In genomic region chr6:137811121-137811911, GRCh38 we compare ENCODE assay signal across 8 cellular contexts. TPM values are rescaled to one million over a fixed set of nuclear protein-coding genes. Genes with fewer than 3 reads are reported as not detected.
DNase-seq lines count a peak whose midpoint lies in the region; ATAC-seq, FAIRE-seq and TF ChIP-seq lines count a peak whose summit lies in the region.

No MANE protein-coding gene starts in this region.

- TF ChIP-seq POLR2A in endothelial cell of umbilical vein (IDR thresholded peaks at IDR 0.05; ENCODE audit: low read depth, low read length): no peak

- POLR2A ChIA-PET in endothelial cell of umbilical vein (lab: Charles Lee): no interaction called here

- H3K79me2 ChIP-seq in endothelial cell of umbilical vein (ENCODE audit: control insufficient read depth, insufficient read depth, low read length): no peaks in the 10 kb centered on the region

- no peaks in the 10 kb centered on the region for H3K36me3 Mint-ChIP-seq in neural crest cell (ENCODE audit: low read depth)

- ATAC-seq in GM18511 (IDR thresholded peaks at IDR 0.05; ENCODE audit: unreplicated experiment) (peak; percentile 94), HG02642 (IDR thresholded peaks at IDR 0.05; ENCODE audit: poor library complexity, unreplicated experiment) (peak; percentile 94)

- no peaks in the 10 kb centered on the region for H3K36me3 ChIP-seq in endothelial cell of umbilical vein (ENCODE audit: control insufficient read depth in 2 of 2, extremely low read depth in 1 of 2, insufficient read depth in 2 of 2, low read length in 2 of 2)
- no peaks in the 10 kb centered on the region for H3K36me3 ChIP-seq in subcutaneous abdominal adipose tissue (ENCODE audit: control insufficient read depth in 5 of 5, insufficient read depth in 5 of 5, low read length in 5 of 5)

- peak overlapping the region; percentile 0 for H3K27ac ChIP-seq in endothelial cell of umbilical vein (ENCODE audit: insufficient read depth, low read depth, low read length)
- no peak overlapping the region for H3K27ac ChIP-seq in subcutaneous abdominal adipose tissue (ENCODE audit: low read depth, low read length)

- H3K4me3 ChIP-seq in endothelial cell of umbilical vein (replicated peaks in 1 of 3; ENCODE audit: insufficient read depth in 1 of 3, low read depth in 1 of 3, low read length in 3 of 3) (no peak overlapping the region), subcutaneous abdominal adipose tissue (ENCODE audit: low read depth in 1 of 5, low read length in 5 of 5) (peak overlapping the region in 3 of 5 donors; percentile 4 to 32 (median 9))

- dilution Hi-C loops in endothelial cell of umbilical vein (cut with MboI; ENCODE audit: extremely low pct_ligation_motif_present, low sequenced_read_pairs): no loop called here

- no peaks in the 10 kb centered on the region for H3K9me3 ChIP-seq in endothelial cell of umbilical vein (replicated peaks; ENCODE audit: control insufficient read depth, insufficient read depth, low read length)
- H3K9me3 ChIP-seq in subcutaneous abdominal adipose tissue (ENCODE audit: control insufficient read depth in 5 of 5, low read length in 5 of 5): no peaks in the 10 kb centered on the region

- H3K27ac Mint-ChIP-seq in neural crest cell (ENCODE audit: unreplicated experiment): peak overlapping the region; percentile 47

- H3K27me3 ChIP-seq in endothelial cell of umbilical vein (ENCODE audit: control insufficient read depth in 2 of 2, insufficient read depth in 2 of 2, low read length in 2 of 2) (no peaks in the 10 kb centered on the region), subcutaneous abdominal adipose tissue (ENCODE audit: control insufficient read depth in 5 of 5, insufficient read depth in 4 of 5, low read length in 5 of 5) (no peaks in the 10 kb centered on the region)

- H3K9me3 Mint-ChIP-seq in neural crest cell: no peaks in the 10 kb centered on the region

- intact Hi-C loops in endothelial cell of umbilical vein (cut with micrococcal nuclease): no loop called here

- H2AFZ ChIP-seq in endothelial cell of umbilical vein (ENCODE audit: low read depth, low read length): no peak overlapping the region

- FAIRE-seq in endothelial cell of umbilical vein (lab: Jason Lieb, UNC): peak; percentile 83

- peaks cover 4% of the 10 kb centered on the region for H3K4me1 Mint-ChIP-seq in neural crest cell

- no TSS peak for BruUV-seq in endothelial cell of umbilical vein (replicated peaks; lab: Mats Ljungman, UMichigan)

- H3K27me3 Mint-ChIP-seq in neural crest cell (ENCODE audit: low read depth): peaks cover 4% of the 10 kb centered on the region

- no peak overlapping the region for H3K4me3 Mint-ChIP-seq in neural crest cell

- no peak for TF ChIP-seq CTCF in endothelial cell of umbilical vein (IDR thresholded peaks at IDR 0.05; ENCODE audit: extremely low read depth in 1 of 2, insufficient read depth in 1 of 2, low read depth in 1 of 2, low read length in 2 of 2)
- no peak for TF ChIP-seq CTCF in neural crest cell (conservative IDR thresholded peaks at IDR 0.05)

- H3K9me1 ChIP-seq in endothelial cell of umbilical vein (replicated peaks; ENCODE audit: control insufficient read depth, extremely low read depth, insufficient read depth, low read length): no peaks in the 10 kb centered on the region

- CTCF ChIA-PET in endothelial cell of umbilical vein (lab: Charles Lee): interaction anchor here (0.9 to 2.1 kb wide), 7 partner anchors 9 to 134 kb away, joined by 3 to 13 read pairs (median 5); partner anchors contain the start of gene TNFAIP3

- H3K9ac ChIP-seq in endothelial cell of umbilical vein (replicated peaks; ENCODE audit: extremely low read depth, insufficient read depth, low read length): no peak overlapping the region
- H3K9ac ChIP-seq in subcutaneous abdominal adipose tissue (ENCODE audit: low read length in 5 of 5): peak overlapping the region in 1 of 5 donors; percentile 12

- DNase-seq in NCI-H460 (ENCODE audit: extremely low read depth, low read depth) (peak; percentile 86), endothelial cell of umbilical vein (ENCODE audit: low read depth, low spot score) (peak; percentile 89), neural crest cell (ENCODE audit: low read depth, low spot score) (no peak), middle frontal gyrus (ENCODE audit: extremely low spot score, low spot score) (no peak)
- DNase-seq in activated CD8-positive, alpha-beta memory T cell treated with anti-CD3 and anti-CD28 coated beads for 1 hour (ENCODE audit: extremely low read depth in 1 of 2, low read depth in 1 of 2): peak; percentile 56 to 58

- H3K4me1 ChIP-seq in endothelial cell of umbilical vein (ENCODE audit: control insufficient read depth, extremely low read depth, insufficient read depth, low read length) (peaks cover 19% of the 10 kb centered on the region), subcutaneous abdominal adipose tissue (ENCODE audit: control insufficient read depth in 5 of 5, insufficient read depth in 5 of 5, low read length in 5 of 5) (peaks cover 0 to 17% (median 5%) of the 10 kb centered on the region in 5 donors)

- H4K20me1 ChIP-seq in endothelial cell of umbilical vein (replicated peaks; ENCODE audit: control insufficient read depth, extremely low read depth, insufficient read depth, low read length): no peaks in the 10 kb centered on the region

- peak overlapping the region; percentile 15 for H3K4me2 ChIP-seq in endothelial cell of umbilical vein (ENCODE audit: insufficient read depth, low read length)

TF ChIP-seq in endothelial cell of umbilical vein, 7 proteins besides CTCF, POLR2A, EP300 and RAD21:
- TF ChIP-seq FOS (IDR thresholded peaks at IDR 0.05; ENCODE audit: borderline replicate concordance, insufficient read depth, low read length) (peak; percentile 75), GATA2 (IDR thresholded peaks at IDR 0.05; ENCODE audit: insufficient read depth, insufficient read length, low read depth, low read length) (peak; percentile 21), MAX (IDR thresholded peaks at IDR 0.05; ENCODE audit: insufficient read depth, insufficient read length) (peak; percentile 29), EZH2 (IDR thresholded peaks at IDR 0.05; ENCODE audit: borderline replicate concordance, low read depth, low read length, severe bottlenecking) (no peak)

RNA-seq across cellular contexts. Expression of gene TNFAIP3, which starts 55.7 kb away (rescaled TPM):
- total RNA-seq in NCI-H460 (2014; rRNA removed; shearing (Covaris generic)): 94.8 and 109 TPM in 2 replicates
- polyA plus RNA-seq in NCI-H460 (2014; cell fraction: nucleus; rRNA removed): 51.3 and 58.4 TPM in 2 replicates
- total RNA-seq in endothelial cell of umbilical vein (4.2 and 8.6 TPM in 2 replicates), neural crest cell (2.9 TPM in 2 replicates)
- polyA plus RNA-seq in endothelial cell of umbilical vein: 3.5 and 4.0 TPM in 2 replicates
- polyA plus RNA-seq in endothelial cell of umbilical vein (2011; cell fraction: cytosol; rRNA removed): 3.6 and 4.3 TPM in 2 replicates
- polyA plus RNA-seq in endothelial cell of umbilical vein (2011; cell fraction: nucleus; rRNA removed): 28.8 and 35.5 TPM in 2 replicates
- polyA plus RNA-seq in endothelial cell of umbilical vein (2012): 7.5 TPM in 2 replicates
- polyA minus RNA-seq in endothelial cell of umbilical vein: 5.1 TPM in 2 replicates
- polyA minus RNA-seq in endothelial cell of umbilical vein (2011; cell fraction: cytosol; rRNA and poly(A)+ RNA removed): 2.3 TPM
- polyA minus RNA-seq in endothelial cell of umbilical vein (2011; cell fraction: nucleus; rRNA and poly(A)+ RNA removed): 12.8 and 17.4 TPM in 2 replicates

Comparison
In these comparisons a context has a peak if more than half of its experiments do, and no peak if none do; other contexts are left out.
1. DNase-seq: peak in NCI-H460 (single experiment), activated CD8-positive, alpha-beta memory T cell treated with anti-CD3 and anti-CD28 coated beads for 1 hour (2 of 2) and endothelial cell of umbilical vein (single experiment); none in neural crest cell (single experiment) and middle frontal gyrus (single experiment).
2. H3K4me3 ChIP-seq: peak in subcutaneous abdominal adipose tissue (3 of 5); none in endothelial cell of umbilical vein (0 of 3).